8 cellular contexts compared by ENCODE assay signal in genomic region chr13:110913322-110913721, GRCh38. TPM values are rescaled to one million over a fixed set of nuclear protein-coding genes. Genes with fewer than 3 reads are reported as not detected.
A peak's percentile ranks its signal among the peaks of the same experiment; 100 is the strongest.
DNase-seq lines count a peak whose midpoint lies in the region; TF ChIP-seq lines count a peak whose summit lies in the region.

No MANE protein-coding gene starts in this region.

- no peaks in the 10 kb centered on the region for H4K20me1 ChIP-seq in OCI-LY1 (ENCODE audit: insufficient read depth, low read length)
- peaks cover 50% of the 10 kb centered on the region for H4K20me1 ChIP-seq in osteoblast (ENCODE audit: insufficient read depth, low read length)

- H3K9me3 ChIP-seq in OCI-LY1 (ENCODE audit: low read length): no peaks in the 10 kb centered on the region
- H3K9me3 ChIP-seq in osteoblast (ENCODE audit: low read depth, low read length): no peaks in the 10 kb centered on the region

- H3K4me2 ChIP-seq in OCI-LY1 (ENCODE audit: low read length) (peak overlapping the region; percentile 78), osteoblast (ENCODE audit: insufficient read depth, low read length) (peak overlapping the region; percentile 99)

- H3K4me3 ChIP-seq in OCI-LY1 (ENCODE audit: low read depth, low read length, poor library complexity, severe bottlenecking) (peak overlapping the region; percentile 96), osteoblast (ENCODE audit: insufficient read depth, low read length) (peak overlapping the region; percentile 95)

- no peaks in the 10 kb centered on the region for H3F3A ChIP-seq in OCI-LY1 (ENCODE audit: insufficient read depth, low read length)

- H3K36me3 ChIP-seq in OCI-LY1 (ENCODE audit: insufficient read depth, low read length): peaks cover 37% of the 10 kb centered on the region
- peaks cover 23% of the 10 kb centered on the region for H3K36me3 ChIP-seq in osteoblast (ENCODE audit: insufficient read depth, low read length)

- no peak overlapping the region for H2AFZ ChIP-seq in OCI-LY1 (ENCODE audit: low read length)
- no peak overlapping the region for H2AFZ ChIP-seq in osteoblast (ENCODE audit: low read length)

- H3K4me1 ChIP-seq in OCI-LY1 (ENCODE audit: insufficient read depth, low read length, severe bottlenecking) (peaks cover 27% of the 10 kb centered on the region), osteoblast (ENCODE audit: insufficient read depth, low read length) (peaks cover 38% of the 10 kb centered on the region)

- peaks cover 36% of the 10 kb centered on the region for H3K4me1 Mint-ChIP-seq in endothelial cell (ENCODE audit: unreplicated experiment)

- peak overlapping the region; percentile 98 for H3K9ac ChIP-seq in OCI-LY1 (ENCODE audit: low read length)

- H3K27me3 ChIP-seq in OCI-LY1 (ENCODE audit: insufficient read depth, low read length) (no peaks in the 10 kb centered on the region), osteoblast (ENCODE audit: insufficient read depth, low read length) (no peaks in the 10 kb centered on the region)

- DNase-seq in DMS53 (lab: John Stamatoyannopoulos, UW) (peak; percentile 6), DMS53 treated with DMSO at 0.1 percent for 48 hours (lab: John Stamatoyannopoulos, UW; ENCODE audit: unreplicated experiment) (no peak), endothelial cell (ENCODE audit: low spot score) (no peak), osteoblast (ENCODE audit: insufficient read length, low spot score, missing footprints) (no peak), HPDE6-E6E7 (ENCODE audit: extremely low spot score) (no peak), iPS-NIHi7 (ENCODE audit: extremely low spot score) (no peak), nucleus accumbens (lab: John Stamatoyannopoulos, UW) (no peak)

- TF ChIP-seq CTCF in OCI-LY1 (IDR thresholded peaks at IDR 0.05; ENCODE audit: low read length) (no peak), endothelial cell (IDR thresholded peaks at IDR 0.05; ENCODE audit: unreplicated experiment) (no peak), osteoblast (IDR thresholded peaks at IDR 0.05; ENCODE audit: extremely low read depth, low read depth, low read length) (no peak)

- peaks cover 56% of the 10 kb centered on the region for H3K79me2 ChIP-seq in OCI-LY1 (ENCODE audit: insufficient read depth, low read length)
- peaks cover 58% of the 10 kb centered on the region for H3K79me2 ChIP-seq in osteoblast (ENCODE audit: insufficient read depth, low read length)

- peak overlapping the region; percentile 94 for H3K4me3 Mint-ChIP-seq in endothelial cell (ENCODE audit: unreplicated experiment)

- no peaks in the 10 kb centered on the region for H3K27me3 Mint-ChIP-seq in endothelial cell (ENCODE audit: unreplicated experiment)

- peak overlapping the region; percentile 84 for H3K27ac ChIP-seq in OCI-LY1 (ENCODE audit: low read depth, low read length, poor library complexity, severe bottlenecking)
- H3K27ac ChIP-seq in osteoblast (ENCODE audit: low read depth, low read length): peak overlapping the region; percentile 85

- H3K27ac Mint-ChIP-seq in endothelial cell (ENCODE audit: unreplicated experiment): peak overlapping the region; percentile 88

- peaks cover 11% of the 10 kb centered on the region for H3K36me3 Mint-ChIP-seq in endothelial cell (ENCODE audit: low read depth, unreplicated experiment)

- no peaks in the 10 kb centered on the region for H3K9me2 ChIP-seq in OCI-LY1 (ENCODE audit: low read depth, low read length)

- H3K9me3 Mint-ChIP-seq in endothelial cell (ENCODE audit: unreplicated experiment): no peaks in the 10 kb centered on the region

RNA-seq across cellular contexts. Expression of gene ANKRD10, which starts 1.5 kb away (rescaled TPM):
- total RNA-seq in endothelial cell (ENCODE audit: unreplicated experiment): 160 TPM
- 128 and 156 TPM in 2 replicates for total RNA-seq in osteoblast
